ENCODE assay signal across 8 cellular contexts in the genomic region with DNA sequence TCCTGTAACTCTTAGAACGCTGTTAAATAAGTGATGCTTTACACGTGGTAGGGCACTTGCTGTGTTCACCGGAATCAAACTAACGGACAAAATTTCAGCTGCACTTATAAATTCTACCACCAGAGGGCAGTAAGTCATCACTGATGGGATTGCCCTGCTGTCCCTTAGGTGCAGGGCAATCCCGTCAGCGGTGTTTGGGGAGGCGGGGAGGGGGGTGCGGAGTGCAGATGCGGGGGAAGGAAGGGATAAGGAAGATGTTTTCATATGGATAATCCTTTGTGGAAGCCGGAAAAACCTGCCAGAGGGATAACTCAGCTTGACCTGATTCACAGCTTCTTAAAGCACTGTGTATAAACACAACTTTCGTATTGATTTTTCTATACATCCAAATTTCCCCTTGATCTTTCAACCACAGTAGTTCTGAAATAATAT. TPM values are rescaled to one million over a fixed set of nuclear protein-coding genes. Genes with fewer than 3 reads are reported as not detected.
DNase-seq lines count a peak whose midpoint lies in the region; ATAC-seq and TF ChIP-seq lines count a peak whose summit lies in the region.

No MANE protein-coding gene starts in this region.

- no peak overlapping the region for H3K27ac ChIP-seq in RWPE2 (ENCODE audit: poor library complexity, severe bottlenecking)
- H3K27ac ChIP-seq in aorta (ENCODE audit: low read depth in 1 of 2, low read length in 2 of 2) = no peak overlapping the region

- DNase-seq in EH (ENCODE audit: low read depth) (peak; percentile 67), RWPE2 (ENCODE audit: low spot score) (no peak), globus pallidus (ENCODE audit: low spot score) (peak; percentile 45), osteocyte (ENCODE audit: extremely low spot score, unreplicated experiment) (peak; percentile 85), aorta (no peak)
- peak; percentile 39 for DNase-seq in activated naive CD4-positive, alpha-beta T cell treated with Interleukin-2 at 50 U/mL for 16 hours

- ATAC-seq in RWPE2 (ENCODE audit: low read depth) (peak; percentile 84), aorta (ENCODE audit: low FRiP score) (peak; percentile 68), HG02571 (IDR thresholded peaks at IDR 0.05; ENCODE audit: unreplicated experiment) (no peak)

- no peaks in the 10 kb centered on the region for H3K36me3 Mint-ChIP-seq in osteocyte (ENCODE audit: unreplicated experiment)

- peaks cover 1% of the 10 kb centered on the region for H3K4me1 Mint-ChIP-seq in osteocyte (ENCODE audit: unreplicated experiment)

- WGBS in aorta, 2 donors = 7% methylated on average over 11 of the region's 11 CpGs

- H3K36me3 ChIP-seq in RWPE2 (ENCODE audit: low read depth) (no peaks in the 10 kb centered on the region), aorta (ENCODE audit: control insufficient read depth in 1 of 2, insufficient read depth in 2 of 2, low read length in 1 of 2) (no peaks in the 10 kb centered on the region)

- no peak overlapping the region for H3K27ac Mint-ChIP-seq in osteocyte (ENCODE audit: unreplicated experiment)

- H3K4me1 ChIP-seq in RWPE2 (ENCODE audit: insufficient read depth, poor library complexity, severe bottlenecking) = no peaks in the 10 kb centered on the region
- H3K4me1 ChIP-seq in aorta (ENCODE audit: control insufficient read depth in 1 of 2, insufficient read depth in 2 of 2, low read length in 2 of 2) = no peaks in the 10 kb centered on the region

- peaks cover 17% of the 10 kb centered on the region for H3K27me3 Mint-ChIP-seq in osteocyte (ENCODE audit: unreplicated experiment)

- no peak overlapping the region for H3K4me3 ChIP-seq in RWPE2 (ENCODE audit: severe bottlenecking)
- no peak overlapping the region for H3K4me3 ChIP-seq in aorta (ENCODE audit: low read length in 2 of 2)

- H3K27me3 ChIP-seq in RWPE2 (ENCODE audit: insufficient read depth, poor library complexity, severe bottlenecking) (no peaks in the 10 kb centered on the region), aorta (ENCODE audit: control insufficient read depth in 1 of 2, insufficient read depth in 2 of 2, low read length in 1 of 2) (no peaks in the 10 kb centered on the region)

- H3K9me3 Mint-ChIP-seq in osteocyte (ENCODE audit: unreplicated experiment) = no peaks in the 10 kb centered on the region

- H3K4me3 Mint-ChIP-seq in osteocyte (ENCODE audit: unreplicated experiment) = no peak overlapping the region

- H3K9me3 ChIP-seq in RWPE2 (ENCODE audit: severe bottlenecking) = no peaks in the 10 kb centered on the region
- no peaks in the 10 kb centered on the region for H3K9me3 ChIP-seq in aorta (ENCODE audit: control insufficient read depth, low read length)

- intact Hi-C loops in aorta (cut with DNase I) = loop anchor here (1.0 to 10.0 kb wide), 3 partner anchors 210 to 996 kb away; no protein-coding TSS in a partner anchor

- TF ChIP-seq CTCF in LNCAP (IDR thresholded peaks at IDR 0.05) (peak; percentile 81), RWPE2 (IDR thresholded peaks at IDR 0.05; ENCODE audit: poor library complexity, severe bottlenecking) (peak; percentile 96), osteocyte (IDR thresholded peaks at IDR 0.05) (peak; percentile 87)

RNA-seq across cellular contexts. Expression of gene SLC10A1, which starts 21.7 kb away (rescaled TPM):
- not detected in 2 replicates for total RNA-seq in osteocyte
- total RNA-seq in aorta = not detected
- polyA plus RNA-seq in aorta = not detected

RNA-seq across cellular contexts. Expression of gene SRSF5, which starts 51.8 kb away (rescaled TPM):
- total RNA-seq in osteocyte (245 and 279 TPM in 2 replicates), aorta (100 to 1,000 TPM; 349 to 440 TPM)
- polyA plus RNA-seq in aorta = 100 to 1,000 TPM; 136 to 532 TPM

Comparison
In these comparisons a context has a peak if more than half of its experiments do, and no peak if none do; other contexts are left out.
1. DNase-seq: peak in EH (single experiment), activated naive CD4-positive, alpha-beta T cell treated with Interleukin-2 at 50 U/mL for 16 hours (single experiment), globus pallidus (single experiment) and osteocyte (single experiment); none in RWPE2 (single experiment) and aorta (0 of 2).
2. Peak in every context shown above with its lines, with median percentiles within 50 percentile points of each other: CTCF ChIP-seq.